17 cellular contexts compared by ENCODE assay signal in genomic region chr2:95058466-95058988, GRCh38. TPM values are rescaled to one million over a fixed set of nuclear protein-coding genes. Genes with fewer than 3 reads are reported as not detected.
DNase-seq lines count a peak whose midpoint lies in the region; ATAC-seq, FAIRE-seq and TF ChIP-seq lines count a peak whose summit lies in the region.
"Had no signal": no experiment of that assay in that cellular context is flagged by ENCODE, and none has a peak within 500 bp of the region (broad histone marks: within the 10 kb centered on the region; RNA-seq: fewer than 3 reads in every experiment).

No MANE protein-coding gene starts in this region.

- no peak for TF ChIP-seq POLR2A in IMR-90 (IDR thresholded peaks at IDR 0.05; ENCODE audit: low read depth, low read length)
- no peak for TF ChIP-seq POLR2A in erythroblast (IDR thresholded peaks at IDR 0.05; ENCODE audit: low read length)
- no peak for TF ChIP-seq POLR2A in sigmoid colon (IDR thresholded peaks at IDR 0.05)

- dilution Hi-C loops in IMR-90 (cut with HindIII; ENCODE audit: low sequenced_read_pairs, unreplicated experiment): no loop called here

- no peak overlapping the region for H3K56ac ChIP-seq in IMR-90 (ENCODE audit: extremely low read depth, insufficient read depth, low read length)

- no peak overlapping the region for H4K91ac ChIP-seq in IMR-90 (ENCODE audit: insufficient read depth, low read depth, low read length)

- H2BK15ac ChIP-seq in IMR-90 (ENCODE audit: low read depth, low read length): no peak overlapping the region

- no peak overlapping the region for H3K18ac ChIP-seq in IMR-90 (ENCODE audit: low read depth, low read length)

- H3K9me1 ChIP-seq in IMR-90 (ENCODE audit: insufficient read depth, low read length): no peaks in the 10 kb centered on the region

- in situ Hi-C loops in IMR-90 (cut with MboI; ENCODE audit: low sequenced_read_pairs): no loop called here

- H3K27ac ChIP-seq in IMR-90 (ENCODE audit: insufficient read depth, low read length): no peak overlapping the region
- H3K27ac ChIP-seq in sigmoid colon: no peak overlapping the region
- no peak overlapping the region for H3K27ac ChIP-seq in RWPE1
- H3K27ac ChIP-seq: left lung had no signal

- POLR2A ChIA-PET in activated CD4-positive, alpha-beta T cell treated with anti-CD3 and anti-CD28 coated beads, Interleukin-2, amount 10 ng/mL, durations not matched to agents 7 days and 5 days (lab: Charles Lee): no interaction called here
- POLR2A ChIA-PET in IMR-90 (lab: Charles Lee; ENCODE audit: unreplicated experiment) (no interaction called here), RWPE1 (lab: Yijun Ruan, JAX; ENCODE audit: low non-redundant PET) (no interaction called here)

- H2BK120ac ChIP-seq in IMR-90 (ENCODE audit: low read depth, low read length): no peak overlapping the region

- peaks cover 63% of the 10 kb centered on the region for H3K4me1 Mint-ChIP-seq in activated CD4-positive, alpha-beta T cell treated with anti-CD3 and anti-CD28 coated beads, Interleukin-2, amount 10 ng/mL, durations not matched to agents 7 days and 5 days

- no peaks in the 10 kb centered on the region for H3K79me1 ChIP-seq in IMR-90 (ENCODE audit: low read depth in 1 of 2, low read length in 2 of 2)

- CTCF ChIA-PET in activated CD4-positive, alpha-beta T cell treated with anti-CD3 and anti-CD28 coated beads, Interleukin-2, amount 10 ng/mL, durations not matched to agents 7 days and 5 days (lab: Charles Lee): interaction anchor here (4.5 kb wide), 1 partner anchor 18 kb away, joined by 13 read pairs; no protein-coding TSS in a partner anchor
- CTCF ChIA-PET in IMR-90 (lab: Yijun Ruan, JAX): no interaction called here
- CTCF ChIA-PET in RWPE1 (lab: Yijun Ruan, JAX): interaction anchor here (1.1 kb wide), 1 partner anchor 24 kb away, joined by 3 read pairs; no protein-coding TSS in a partner anchor

- no peak overlapping the region for H3K4me3 Mint-ChIP-seq in activated CD4-positive, alpha-beta T cell treated with anti-CD3 and anti-CD28 coated beads, Interleukin-2, amount 10 ng/mL, durations not matched to agents 7 days and 5 days
- H3K4me3 Mint-ChIP-seq: HFFc6 had no signal

- no peak for TF ChIP-seq RAD21 in IMR-90 (IDR thresholded peaks at IDR 0.05; ENCODE audit: low read length)

- TF ChIP-seq EP300 in sigmoid colon (IDR thresholded peaks at IDR 0.05): no peak

- FAIRE-seq in GM19239 (lab: Jason Lieb, UNC): no peak
- FAIRE-seq: A204.1 had no signal

- H3K23ac ChIP-seq in IMR-90 (ENCODE audit: low read depth, low read length): no peak overlapping the region

- no peak overlapping the region for H3K14ac ChIP-seq in IMR-90 (replicated peaks; ENCODE audit: low read depth, low read length)

- 63% methylated on average over 3 of the region's 9 CpGs; no CpG with 5 or more reads in 1 of the 2 experiments for WGBS in IMR-90 (ENCODE audit: extremely low coverage in 2 of 2, insufficient read length in 1 of 2), 2 experiments
- WGBS in sigmoid colon, 2 donors: 62 to 83% methylated on average over 9 of the region's 9 CpGs

- no peak overlapping the region for H2BK20ac ChIP-seq in IMR-90 (ENCODE audit: low read depth, low read length)

- H3K4me1 ChIP-seq in IMR-90 (ENCODE audit: control insufficient read depth, insufficient read depth, low read length) (peaks cover 6% of the 10 kb centered on the region; the same call in 1 of the 2 replicates), sigmoid colon (no peaks in the 10 kb centered on the region)
- H3K4me1 ChIP-seq: left lung had no signal

- no peak overlapping the region for H2AK5ac ChIP-seq in IMR-90 (ENCODE audit: low read depth, low read length)

- no peak overlapping the region for H3K4me3 ChIP-seq in IMR-90 (ENCODE audit: insufficient read depth, low read depth, low read length)
- H3K4me3 ChIP-seq in sigmoid colon: no peak overlapping the region
- H3K4me3 ChIP-seq: left lung had no signal

- H3K4ac ChIP-seq in IMR-90 (ENCODE audit: low read depth, low read length): no peak overlapping the region

- H3K36me3 ChIP-seq in IMR-90 (ENCODE audit: control insufficient read depth, insufficient read depth, low read length) (no peaks in the 10 kb centered on the region), sigmoid colon (no peaks in the 10 kb centered on the region)
- H3K36me3 ChIP-seq: left lung had no signal

- H3K9me3 ChIP-seq in IMR-90 (ENCODE audit: control insufficient read depth, insufficient read depth, low read length) (no peaks in the 10 kb centered on the region), sigmoid colon (no peaks in the 10 kb centered on the region)
- H3K9me3 ChIP-seq: left lung, SK-N-SH had no signal

- no peaks in the 10 kb centered on the region for H3K9me3 Mint-ChIP-seq in activated CD4-positive, alpha-beta T cell treated with anti-CD3 and anti-CD28 coated beads, Interleukin-2, amount 10 ng/mL, durations not matched to agents 7 days and 5 days
- H3K9me3 Mint-ChIP-seq: HFFc6 had no signal

- H3K4me2 ChIP-seq in IMR-90 (ENCODE audit: low read depth, low read length): no peak overlapping the region
- H3K4me2 ChIP-seq: SK-N-SH had no signal

- H3K27me3 ChIP-seq in IMR-90 (ENCODE audit: control insufficient read depth, insufficient read depth, low read length) (peaks cover 40% of the 10 kb centered on the region), sigmoid colon (peaks cover 0 to 12% (median 0%) of the 10 kb centered on the region in 3 donors)

- no peak overlapping the region for H4K8ac ChIP-seq in IMR-90 (ENCODE audit: low read depth in 2 of 2, low read length in 2 of 2)

- no TSS peak for BruUV-seq in IMR-90 (replicated peaks; lab: Mats Ljungman, UMichigan)

- H3K27ac Mint-ChIP-seq in activated CD4-positive, alpha-beta T cell treated with anti-CD3 and anti-CD28 coated beads, Interleukin-2, amount 10 ng/mL, durations not matched to agents 7 days and 5 days: peak overlapping the region; percentile 41
- H3K27ac Mint-ChIP-seq: HFFc6 had no signal

- DNase-seq in activated CD4-positive, alpha-beta T cell treated with anti-CD3 and anti-CD28 coated beads, Interleukin-2, amount 10 ng/mL, durations not matched to agents 7 days and 5 days: no peak
- DNase-seq in activated CD4-positive, alpha-beta T cell treated with anti-CD3 and anti-CD28 coated beads for 48 hours: no peak
- DNase-seq in IMR-90: no peak
- peak; percentile 7 to 39 for DNase-seq in erythroblast (lab: John Stamatoyannopoulos, UW)
- DNase-seq in sigmoid colon: peak; percentile 64
- no peak for DNase-seq in RWPE1 (ENCODE audit: low spot score)
- no peak for DNase-seq in NCI-H1105 (lab: John Stamatoyannopoulos, UW)
- no peak for DNase-seq in GM19239 (ENCODE audit: insufficient read length, low spot score)
- DNase-seq: cortex of kidney, GF-D8, HFFc6, left lung, NCI-H1694, SK-N-SH had no signal

- peaks cover 21% of the 10 kb centered on the region for H3K36me3 Mint-ChIP-seq in activated CD4-positive, alpha-beta T cell treated with anti-CD3 and anti-CD28 coated beads, Interleukin-2, amount 10 ng/mL, durations not matched to agents 7 days and 5 days (ENCODE audit: low read depth)

- TF ChIP-seq CTCF in IMR-90 (conservative IDR thresholded peaks at IDR 0.05; ENCODE audit: low read depth, low read length) (no peak), sigmoid colon (IDR thresholded peaks at IDR 0.05) (no peak), RWPE1 (conservative IDR thresholded peaks at IDR 0.05; ENCODE audit: low read depth) (no peak)

- no peaks in the 10 kb centered on the region for H3K27me3 Mint-ChIP-seq in activated CD4-positive, alpha-beta T cell treated with anti-CD3 and anti-CD28 coated beads, Interleukin-2, amount 10 ng/mL, durations not matched to agents 7 days and 5 days

- H4K20me1 ChIP-seq in IMR-90 (ENCODE audit: insufficient read depth, low read length): no peaks in the 10 kb centered on the region

- no peak overlapping the region for H2AFZ ChIP-seq in IMR-90 (replicated peaks; ENCODE audit: low read length, poor library complexity)

- intact Hi-C loops in IMR-90 (cut with micrococcal nuclease): no loop called here
- intact Hi-C loops in sigmoid colon (cut with DNase I): no loop called here

- peak overlapping the region; percentile 15 for H2AK9ac ChIP-seq in IMR-90 (replicated peaks; ENCODE audit: low read depth, low read length, poor library complexity)

- ATAC-seq in IMR-90 (ENCODE audit: low read depth): no peak

- no peak overlapping the region for H3K9ac ChIP-seq in IMR-90 (ENCODE audit: low read depth, low read length)
- H3K9ac ChIP-seq: SK-N-SH had no signal

- H2BK5ac ChIP-seq in IMR-90 (ENCODE audit: low read depth, low read length, poor library complexity, severe bottlenecking): no peak overlapping the region

- no peak overlapping the region for H4K5ac ChIP-seq in IMR-90 (ENCODE audit: low read depth, low read length)

TF ChIP-seq in IMR-90, 13 proteins besides CTCF, POLR2A, EP300 and RAD21:
- no peak for TF ChIP-seq RFX5 (IDR thresholded peaks at IDR 0.05; ENCODE audit: low read depth, low read length)
- TF ChIP-seq FOS (IDR thresholded peaks at IDR 0.05; ENCODE audit: low read depth, low read length): no peak
- no peak for TF ChIP-seq CEBPB (IDR thresholded peaks at IDR 0.05; ENCODE audit: low read depth, low read length)
- no peak for TF ChIP-seq BHLHE40 (IDR thresholded peaks at IDR 0.05; ENCODE audit: low read depth, low read length)
- no peak for TF ChIP-seq MAZ (IDR thresholded peaks at IDR 0.05; ENCODE audit: borderline replicate concordance, low read depth, low read length)
- no peak for TF ChIP-seq SMC3 (IDR thresholded peaks at IDR 0.05; ENCODE audit: low read depth, low read length)
- no peak for TF ChIP-seq NFE2L2 (IDR thresholded peaks at IDR 0.05; ENCODE audit: low read depth, low read length)
- TF ChIP-seq MAFK (IDR thresholded peaks at IDR 0.05; ENCODE audit: low read depth, low read length): no peak
- TF ChIP-seq ELK1 (IDR thresholded peaks at IDR 0.05; ENCODE audit: borderline replicate concordance, low read depth, low read length): no peak
TF ChIP-seq in IMR-90: peak in this region for 0.

RNA-seq across cellular contexts. Expression of gene MAL, which starts 33.0 kb away (rescaled TPM):
- total RNA-seq in activated CD4-positive, alpha-beta T cell treated with anti-CD3 and anti-CD28 coated beads, Interleukin-2, amount 10 ng/mL, durations not matched to agents 7 days and 5 days: 100 to 1,000 TPM; 237 to 339 TPM
- not detected in 2 replicates for total RNA-seq in IMR-90 (2012; rRNA removed)
- polyA plus RNA-seq in IMR-90 (2012; rRNA removed): not detected in 2 replicates
- polyA plus RNA-seq in IMR-90 (2012; cell fraction: cytosol; rRNA removed): not detected in 2 replicates
- polyA plus RNA-seq in IMR-90 (2012; cell fraction: nucleus; rRNA removed; ENCODE audit: low replicate concordance): not detected in 2 replicates
- total RNA-seq in sigmoid colon: 10 to 100 TPM in 3 of 4 donors, 1 to 10 TPM in 1; 7.6 to 28.9 (median 15.9) TPM
- polyA plus RNA-seq in sigmoid colon: 1 to 10 TPM in 2 of 3 donors, under 1 TPM in 1; 0.69 to 8.4 (median 7.4) TPM
- total RNA-seq: HFFc6, NCI-H460, pulmonary artery endothelial cell had no signal
- polyA plus RNA-seq: SK-N-SH had no signal

Comparison
In these comparisons a context has a peak if more than half of its experiments do, and no peak if none do; other contexts are left out.
1. DNase-seq: peak in erythroblast (2 of 2) and sigmoid colon (single experiment); none in activated CD4-positive, alpha-beta T cell treated with anti-CD3 and anti-CD28 coated beads, Interleukin-2, amount 10 ng/mL, durations not matched to agents 7 days and 5 days (single experiment), activated CD4-positive, alpha-beta T cell treated with anti-CD3 and anti-CD28 coated beads for 48 hours (single experiment), IMR-90 (single experiment), RWPE1 (single experiment), NCI-H1105 (single experiment) and GM19239 (single experiment).